1 cellular context compared by ENCODE assay signal in genomic region chr4:158209825-158210807, GRCh38.
TF ChIP-seq lines count a peak whose summit lies in the region.

Gene TMEM144 (plus strand): TSS chr4:158210486. CDS start chr4:158212668, 2,182 bp downstream.

TF ChIP-seq in K562, 482 proteins besides CTCF, POLR2A, EP300 and RAD21 (continued from another document and continues in another):
- TF ChIP-seq, protein P1, sequence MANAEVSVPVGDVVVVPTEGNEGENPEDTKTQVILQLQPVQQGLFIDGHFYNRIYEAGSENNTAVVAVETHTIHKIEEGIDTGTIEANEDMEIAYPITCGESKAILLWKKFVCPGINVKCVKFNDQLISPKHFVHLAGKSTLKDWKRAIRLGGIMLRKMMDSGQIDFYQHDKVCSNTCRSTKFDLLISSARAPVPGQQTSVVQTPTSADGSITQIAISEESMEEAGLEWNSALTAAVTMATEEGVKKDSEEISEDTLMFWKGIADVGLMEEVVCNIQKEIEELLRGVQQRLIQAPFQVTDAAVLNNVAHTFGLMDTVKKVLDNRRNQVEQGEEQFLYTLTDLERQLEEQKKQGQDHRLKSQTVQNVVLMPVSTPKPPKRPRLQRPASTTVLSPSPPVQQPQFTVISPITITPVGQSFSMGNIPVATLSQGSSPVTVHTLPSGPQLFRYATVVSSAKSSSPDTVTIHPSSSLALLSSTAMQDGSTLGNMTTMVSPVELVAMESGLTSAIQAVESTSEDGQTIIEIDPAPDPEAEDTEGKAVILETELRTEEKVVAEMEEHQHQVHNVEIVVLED (CRISPR knock-in tag; IDR thresholded peaks at IDR 0.05) = peak; percentile 58; the same call in 1 of the 2 replicates
- TF ChIP-seq ZNF263 (CRISPR knock-in tag; IDR thresholded peaks at IDR 0.05; ENCODE audit: borderline replicate concordance) (no peak), MCM5 (IDR thresholded peaks at IDR 0.05; ENCODE audit: low read depth) (no peak), FOSL1 (tag; conservative IDR thresholded peaks at IDR 0.05) (peak; percentile 92), HDGF (IDR thresholded peaks at IDR 0.05) (no peak), KAT7 (CRISPR knock-in tag; IDR thresholded peaks at IDR 0.05; ENCODE audit: borderline replicate concordance) (no peak), ZFP36 (IDR thresholded peaks at IDR 0.05; ENCODE audit: low read depth, low read length, partially characterized antibody) (no peak), SMAD2 (IDR thresholded peaks at IDR 0.05; ENCODE audit: low read depth, low read length) (no peak), RBM15 (IDR thresholded peaks at IDR 0.05; ENCODE audit: insufficient read depth, low read length) (no peak), NCOA1 (IDR thresholded peaks at IDR 0.05; ENCODE audit: low read depth) (no peak), ESRRB (CRISPR knock-in tag; IDR thresholded peaks at IDR 0.05; ENCODE audit: borderline replicate concordance) (no peak), ETV1 (tag; conservative IDR thresholded peaks at IDR 0.05; ENCODE audit: low read depth) (no peak; the same call in 1 of the 2 replicates), SIRT6 (IDR thresholded peaks at IDR 0.05; ENCODE audit: low read depth, low read length) (no peak), HNRNPL (IDR thresholded peaks at IDR 0.05; ENCODE audit: low read depth, low read length) (no peak), ZNF3 (CRISPR knock-in tag; IDR thresholded peaks at IDR 0.05) (no peak), KDM5B (IDR thresholded peaks at IDR 0.05; ENCODE audit: insufficient replicate concordance, low read depth, low read length) (peak; percentile 55), KDM4B (IDR thresholded peaks at IDR 0.05; ENCODE audit: borderline replicate concordance in 2 of 2, low read depth in 1 of 2) (no peak), CBFA2T3 (IDR thresholded peaks at IDR 0.05) (no peak), TAF1 (IDR thresholded peaks at IDR 0.05; ENCODE audit: control insufficient read depth, extremely low read depth, insufficient read depth, low read length, severe bottlenecking) (peak; percentile 89), EP400 (IDR thresholded peaks at IDR 0.05) (peak; percentile 53; the same call in 1 of the 2 replicates), ATF3 (IDR thresholded peaks at IDR 0.05) (peak; percentile 75), ATF3 (CRISPR knock-in tag; conservative IDR thresholded peaks at IDR 0.05) (no peak; the same call in 1 of the 2 replicates), ARID1B (IDR thresholded peaks at IDR 0.05) (peak; percentile 58), ZMIZ1 (IDR thresholded peaks at IDR 0.05; ENCODE audit: low read depth in 2 of 2, low read length in 2 of 2) (peak in 1 of 2 experiments; percentile 65; a peak in 1 of 4 replicates), RAD51 (IDR thresholded peaks at IDR 0.05; ENCODE audit: borderline replicate concordance, low read depth) (peak; percentile 39; the same call in 1 of the 2 replicates), ZNF274 (IDR thresholded peaks at IDR 0.05; ENCODE audit: borderline replicate concordance, low read depth, low read length) (no peak), PRMT5 (CRISPR knock-in tag; IDR thresholded peaks at IDR 0.05) (no peak), NFRKB (IDR thresholded peaks at IDR 0.05; ENCODE audit: low read depth) (0 out of 2 replicates have a peak, but pooled peaks have one; percentile 58), ZNF282 (CRISPR knock-in tag; IDR thresholded peaks at IDR 0.05) (no peak), ILK (tag; IDR thresholded peaks at IDR 0.05; ENCODE audit: borderline replicate concordance, low read depth) (no peak), POLR3A (IDR thresholded peaks at IDR 0.05; ENCODE audit: borderline replicate concordance, extremely low read depth, insufficient read depth, insufficient read length) (no peak), NR2C2 (CRISPR knock-in tag; IDR thresholded peaks at IDR 0.05) (no peak), NR2C2 (tag; IDR thresholded peaks at IDR 0.05) (0 out of 2 replicates have a peak, but pooled peaks have one; percentile 34)
- TF ChIP-seq, protein P2, sequence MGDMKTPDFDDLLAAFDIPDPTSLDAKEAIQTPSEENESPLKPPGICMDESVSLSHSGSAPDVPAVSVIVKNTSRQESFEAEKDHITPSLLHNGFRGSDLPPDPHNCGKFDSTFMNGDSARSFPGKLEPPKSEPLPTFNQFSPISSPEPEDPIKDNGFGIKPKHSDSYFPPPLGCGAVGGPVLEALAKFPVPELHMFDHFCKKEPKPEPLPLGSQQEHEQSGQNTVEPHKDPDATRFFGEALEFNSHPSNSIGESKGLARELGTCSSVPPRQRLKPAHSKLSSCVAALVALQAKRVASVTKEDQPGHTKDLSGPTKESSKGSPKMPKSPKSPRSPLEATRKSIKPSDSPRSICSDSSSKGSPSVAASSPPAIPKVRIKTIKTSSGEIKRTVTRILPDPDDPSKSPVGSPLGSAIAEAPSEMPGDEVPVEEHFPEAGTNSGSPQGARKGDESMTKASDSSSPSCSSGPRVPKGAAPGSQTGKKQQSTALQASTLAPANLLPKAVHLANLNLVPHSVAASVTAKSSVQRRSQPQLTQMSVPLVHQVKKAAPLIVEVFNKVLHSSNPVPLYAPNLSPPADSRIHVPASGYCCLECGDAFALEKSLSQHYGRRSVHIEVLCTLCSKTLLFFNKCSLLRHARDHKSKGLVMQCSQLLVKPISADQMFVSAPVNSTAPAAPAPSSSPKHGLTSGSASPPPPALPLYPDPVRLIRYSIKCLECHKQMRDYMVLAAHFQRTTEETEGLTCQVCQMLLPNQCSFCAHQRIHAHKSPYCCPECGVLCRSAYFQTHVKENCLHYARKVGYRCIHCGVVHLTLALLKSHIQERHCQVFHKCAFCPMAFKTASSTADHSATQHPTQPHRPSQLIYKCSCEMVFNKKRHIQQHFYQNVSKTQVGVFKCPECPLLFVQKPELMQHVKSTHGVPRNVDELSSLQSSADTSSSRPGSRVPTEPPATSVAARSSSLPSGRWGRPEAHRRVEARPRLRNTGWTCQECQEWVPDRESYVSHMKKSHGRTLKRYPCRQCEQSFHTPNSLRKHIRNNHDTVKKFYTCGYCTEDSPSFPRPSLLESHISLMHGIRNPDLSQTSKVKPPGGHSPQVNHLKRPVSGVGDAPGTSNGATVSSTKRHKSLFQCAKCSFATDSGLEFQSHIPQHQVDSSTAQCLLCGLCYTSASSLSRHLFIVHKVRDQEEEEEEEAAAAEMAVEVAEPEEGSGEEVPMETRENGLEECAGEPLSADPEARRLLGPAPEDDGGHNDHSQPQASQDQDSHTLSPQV (IDR thresholded peaks at IDR 0.05) = peak; percentile 63; the same call in 1 of the 2 replicates
- TF ChIP-seq, protein P3, sequence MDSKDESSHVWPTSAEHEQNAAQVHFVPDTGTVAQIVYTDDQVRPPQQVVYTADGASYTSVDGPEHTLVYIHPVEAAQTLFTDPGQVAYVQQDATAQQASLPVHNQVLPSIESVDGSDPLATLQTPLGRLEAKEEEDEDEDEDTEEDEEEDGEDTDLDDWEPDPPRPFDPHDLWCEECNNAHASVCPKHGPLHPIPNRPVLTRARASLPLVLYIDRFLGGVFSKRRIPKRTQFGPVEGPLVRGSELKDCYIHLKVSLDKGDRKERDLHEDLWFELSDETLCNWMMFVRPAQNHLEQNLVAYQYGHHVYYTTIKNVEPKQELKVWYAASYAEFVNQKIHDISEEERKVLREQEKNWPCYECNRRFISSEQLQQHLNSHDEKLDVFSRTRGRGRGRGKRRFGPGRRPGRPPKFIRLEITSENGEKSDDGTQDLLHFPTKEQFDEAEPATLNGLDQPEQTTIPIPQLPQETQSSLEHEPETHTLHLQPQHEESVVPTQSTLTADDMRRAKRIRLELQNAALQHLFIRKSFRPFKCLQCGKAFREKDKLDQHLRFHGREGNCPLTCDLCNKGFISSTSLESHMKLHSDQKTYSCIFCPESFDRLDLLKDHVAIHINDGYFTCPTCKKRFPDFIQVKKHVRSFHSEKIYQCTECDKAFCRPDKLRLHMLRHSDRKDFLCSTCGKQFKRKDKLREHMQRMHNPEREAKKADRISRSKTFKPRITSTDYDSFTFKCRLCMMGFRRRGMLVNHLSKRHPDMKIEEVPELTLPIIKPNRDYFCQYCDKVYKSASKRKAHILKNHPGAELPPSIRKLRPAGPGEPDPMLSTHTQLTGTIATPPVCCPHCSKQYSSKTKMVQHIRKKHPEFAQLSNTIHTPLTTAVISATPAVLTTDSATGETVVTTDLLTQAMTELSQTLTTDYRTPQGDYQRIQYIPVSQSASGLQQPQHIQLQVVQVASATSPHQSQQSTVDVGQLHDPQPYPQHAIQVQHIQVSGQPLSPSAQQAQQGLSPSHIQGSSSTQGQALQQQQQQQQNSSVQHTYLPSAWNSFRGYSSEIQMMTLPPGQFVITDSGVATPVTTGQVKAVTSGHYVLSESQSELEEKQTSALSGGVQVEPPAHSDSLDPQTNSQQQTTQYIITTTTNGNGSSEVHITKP (IDR thresholded peaks at IDR 0.05; ENCODE audit: partially characterized antibody) = peak; percentile 71
- TF ChIP-seq, protein P4, sequence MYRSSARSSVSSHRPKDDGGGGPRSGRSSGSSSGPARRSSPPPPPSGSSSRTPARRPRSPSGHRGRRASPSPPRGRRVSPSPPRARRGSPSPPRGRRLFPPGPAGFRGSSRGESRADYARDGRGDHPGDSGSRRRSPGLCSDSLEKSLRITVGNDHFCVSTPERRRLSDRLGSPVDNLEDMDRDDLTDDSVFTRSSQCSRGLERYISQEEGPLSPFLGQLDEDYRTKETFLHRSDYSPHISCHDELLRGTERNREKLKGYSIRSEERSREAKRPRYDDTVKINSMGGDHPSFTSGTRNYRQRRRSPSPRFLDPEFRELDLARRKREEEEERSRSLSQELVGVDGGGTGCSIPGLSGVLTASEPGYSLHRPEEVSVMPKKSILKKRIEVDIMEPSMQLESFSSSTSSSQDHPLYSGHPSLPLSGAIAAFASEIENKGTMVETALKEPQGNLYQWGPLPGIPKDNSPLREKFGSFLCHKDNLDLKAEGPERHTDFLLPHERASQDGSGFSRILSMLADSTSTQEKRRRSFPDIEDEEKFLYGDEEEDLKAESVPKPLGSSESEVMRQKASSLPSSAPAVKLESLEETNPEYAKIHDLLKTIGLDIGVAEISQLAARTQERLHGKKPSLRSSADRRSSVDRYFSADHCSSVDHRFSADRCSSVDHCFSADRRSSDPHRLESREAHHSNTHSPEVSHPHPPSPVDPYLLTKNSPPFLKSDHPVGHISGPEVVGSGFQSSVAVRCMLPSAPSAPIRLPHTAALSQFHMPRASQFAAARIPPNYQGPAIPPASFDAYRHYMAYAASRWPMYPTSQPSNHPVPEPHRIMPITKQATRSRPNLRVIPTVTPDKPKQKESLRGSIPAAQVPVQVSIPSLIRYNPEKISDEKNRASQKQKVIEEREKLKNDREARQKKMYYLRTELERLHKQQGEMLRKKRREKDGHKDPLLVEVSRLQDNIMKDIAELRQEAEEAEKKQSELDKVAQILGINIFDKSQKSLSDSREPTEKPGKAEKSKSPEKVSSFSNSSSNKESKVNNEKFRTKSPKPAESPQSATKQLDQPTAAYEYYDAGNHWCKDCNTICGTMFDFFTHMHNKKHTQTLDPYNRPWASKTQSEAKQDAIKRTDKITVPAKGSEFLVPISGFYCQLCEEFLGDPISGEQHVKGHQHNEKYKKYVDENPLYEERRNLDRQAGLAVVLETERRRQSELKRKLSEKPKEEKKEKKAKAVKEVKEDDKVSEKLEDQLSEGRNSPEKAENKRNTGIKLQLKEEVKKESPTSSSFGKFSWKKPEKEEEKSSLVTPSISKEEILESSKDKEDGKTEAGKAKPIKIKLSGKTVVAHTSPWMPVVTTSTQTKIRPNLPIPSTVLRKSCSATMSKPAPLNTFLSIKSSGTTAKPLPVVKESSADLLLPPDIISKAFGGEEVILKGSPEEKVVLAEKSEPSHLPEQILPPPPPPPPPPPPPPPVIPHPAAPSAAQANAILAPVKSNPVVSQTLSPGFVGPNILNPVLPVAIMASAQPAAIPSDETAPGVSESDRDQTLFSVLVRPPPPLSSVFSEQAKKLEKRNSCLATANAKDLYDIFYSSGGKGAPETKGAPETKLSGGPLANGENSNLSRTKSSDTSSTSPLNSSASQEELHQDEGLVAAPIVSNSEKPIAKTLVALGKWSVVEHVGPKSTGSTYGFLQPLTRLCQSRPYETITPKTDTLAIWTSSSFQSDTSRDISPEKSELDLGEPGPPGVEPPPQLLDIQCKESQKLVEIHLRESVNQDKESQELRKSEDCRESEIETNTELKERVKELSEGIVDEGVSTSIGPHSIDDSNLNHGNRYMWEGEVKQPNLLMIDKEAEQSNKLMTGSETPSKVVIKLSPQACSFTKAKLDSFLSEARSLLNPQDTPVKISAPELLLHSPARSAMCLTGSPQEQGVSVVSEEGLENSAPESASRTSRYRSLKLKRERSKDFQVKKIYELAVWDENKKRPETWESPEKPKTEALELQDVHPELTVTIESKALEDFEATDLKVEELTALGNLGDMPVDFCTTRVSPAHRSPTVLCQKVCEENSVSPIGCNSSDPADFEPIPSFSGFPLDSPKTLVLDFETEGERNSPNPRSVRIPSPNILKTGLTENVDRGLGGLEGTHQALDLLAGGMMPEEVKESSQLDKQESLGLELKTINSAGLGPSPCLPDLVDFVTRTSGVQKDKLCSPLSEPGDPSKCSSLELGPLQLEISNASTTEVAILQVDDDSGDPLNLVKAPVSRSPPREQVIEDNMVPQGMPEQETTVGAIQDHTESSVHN (IDR thresholded peaks at IDR 0.05; ENCODE audit: borderline replicate concordance in 1 of 2, low read depth in 1 of 2) = no peak
- TF ChIP-seq, protein P5, sequence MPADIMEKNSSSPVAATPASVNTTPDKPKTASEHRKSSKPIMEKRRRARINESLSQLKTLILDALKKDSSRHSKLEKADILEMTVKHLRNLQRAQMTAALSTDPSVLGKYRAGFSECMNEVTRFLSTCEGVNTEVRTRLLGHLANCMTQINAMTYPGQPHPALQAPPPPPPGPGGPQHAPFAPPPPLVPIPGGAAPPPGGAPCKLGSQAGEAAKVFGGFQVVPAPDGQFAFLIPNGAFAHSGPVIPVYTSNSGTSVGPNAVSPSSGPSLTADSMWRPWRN (IDR thresholded peaks at IDR 0.05; ENCODE audit: low read depth) = no peak
